Comparison of ENCODE assay signal across 33 cellular contexts in genomic region chr12:53564276-53564675, GRCh38. TPM values are rescaled to one million over a fixed set of nuclear protein-coding genes. Genes with fewer than 3 reads are reported as not detected.
DNase-seq lines count a peak whose midpoint lies in the region; ATAC-seq and TF ChIP-seq lines count a peak whose summit lies in the region.
"Had no signal": no experiment of that assay in that cellular context is flagged by ENCODE, and none has a peak within 500 bp of the region (broad histone marks: within the 10 kb centered on the region; RNA-seq: fewer than 3 reads in every experiment).

No MANE protein-coding gene starts in this region.

- peaks cover 22 to 59% of the 10 kb centered on the region in 2 donors for H3K4me1 ChIP-seq in ascending aorta
- peaks cover 22 to 38% of the 10 kb centered on the region in 2 donors for H3K4me1 ChIP-seq in gastrocnemius medialis

- H3K27ac ChIP-seq in ascending aorta (peak overlapping the region; percentile 48 to 65), gastrocnemius medialis (peak overlapping the region; percentile 5 to 59 (median 45))
- H3K27ac ChIP-seq: ovary, skin epidermis had no signal

- peak; percentile 44 for DNase-seq in NOMO-1 treated with DMSO at 0.1 percent for 48 hours (lab: John Stamatoyannopoulos, UW; ENCODE audit: unreplicated experiment)
- no peak for DNase-seq in NOMO-1 treated with dmso at 0.1 percent for 144 hours (lab: John Stamatoyannopoulos, UW; ENCODE audit: unreplicated experiment)
- DNase-seq in Kasumi-1 (lab: John Stamatoyannopoulos, UW): peak; percentile 18 to 25
- DNase-seq in ascending aorta (ENCODE audit: low spot score in 2 of 2): no peak
- DNase-seq in gastrocnemius medialis: no peak
- no peak for DNase-seq in NCI-H1417 treated with DMSO at 0.1 percent for 48 hours (lab: John Stamatoyannopoulos, UW)
- no peak for DNase-seq in dermis blood vessel endothelial cell
- DNase-seq: activated B cell treated with CpG ODN at 0.5 μM for 24 hours; activated naive CD4-positive, alpha-beta T cell; activated T-cell treated with anti-CD3 and anti-CD28 coated beads, Interleukin-2, amount 50 U/mL, for 48 hours; amygdala; effector CD4-positive, alpha-beta T cell; GOT3; hippocampal formation; left cardiac atrium; MG63; NCI-H446; NCI-H748 treated with DMSO at 0.1 percent for 48 hours; ovary; retina; SIG-M5; T1000 had no signal

- H3K27me3 ChIP-seq in ascending aorta (no peaks in the 10 kb centered on the region), gastrocnemius medialis (no peaks in the 10 kb centered on the region)
- H3K27me3 ChIP-seq: breast epithelium, MG63, ovary had no signal

- H3K4me3 ChIP-seq in ascending aorta (no peak overlapping the region), gastrocnemius medialis (no peak overlapping the region)
- H3K4me3 ChIP-seq: breast epithelium, lung, MG63, ovary, skin epidermis had no signal

- intact Hi-C loops in ascending aorta (cut with DNase I): loop anchor here (5.0 kb wide), 2 partner anchors 63 to 113 kb away; partner anchors contain the start of genes ATF7 and ATP5MC2
- intact Hi-C loops in gastrocnemius medialis (cut with DNase I; ENCODE audit: low total_unique reads): no loop called here

- TF ChIP-seq CTCF in ascending aorta (IDR thresholded peaks at IDR 0.05): no peak
- no peak for TF ChIP-seq CTCF in gastrocnemius medialis (IDR thresholded peaks at IDR 0.05 in 4 of 5, conservative IDR thresholded peaks at IDR 0.05 in 1 of 5)

- no peaks in the 10 kb centered on the region for H3K9me3 ChIP-seq in ascending aorta
- no peaks in the 10 kb centered on the region for H3K9me3 ChIP-seq in gastrocnemius medialis
- H3K9me3 ChIP-seq: breast epithelium, MG63, ovary had no signal

- no peak for TF ChIP-seq POLR2A in gastrocnemius medialis (IDR thresholded peaks at IDR 0.05)

- in situ Hi-C loops in gastrocnemius medialis (cut with MboI; ENCODE audit: low sequenced_read_pairs in 4 of 4): no loop called here

- H3K36me3 ChIP-seq in ascending aorta (no peaks in the 10 kb centered on the region), gastrocnemius medialis (no peaks in the 10 kb centered on the region)
- H3K36me3 ChIP-seq: breast epithelium, MG63, ovary had no signal

- ATAC-seq in gastrocnemius medialis (no peak), GM21360 (IDR thresholded peaks at IDR 0.05; ENCODE audit: unreplicated experiment) (no peak)
- ATAC-seq: natural killer cell treated with Interleukin-12 subunit alpha and Interleukin-12 subunit beta and Interleukin-15 and Interleukin-18, amount 100 ng/mL, for 72 hours had no signal

RNA-seq across cellular contexts. Expression of gene NPFF, which starts 57.0 kb away (rescaled TPM):
- total RNA-seq in ascending aorta (2.8 TPM), gastrocnemius medialis (not detected), dermis blood vessel endothelial cell (not detected in 2 replicates)
- total RNA-seq: A172; activated B cell treated with CpG ODN at 0.5 μM for 24 hours; CD4-positive, CD25-positive, alpha-beta regulatory T cell; HT-29; left cardiac atrium; lung; mononuclear cell; temporal lobe; ureter had no signal

Comparison
In these comparisons a context has a peak if more than half of its experiments do, and no peak if none do; other contexts are left out.
1. DNase-seq: peak in NOMO-1 treated with DMSO at 0.1 percent for 48 hours (single experiment) and Kasumi-1 (2 of 2); none in NOMO-1 treated with dmso at 0.1 percent for 144 hours (single experiment), ascending aorta (0 of 2), gastrocnemius medialis (0 of 2), NCI-H1417 treated with DMSO at 0.1 percent for 48 hours (single experiment) and dermis blood vessel endothelial cell (single experiment).